31 cellular contexts compared by ENCODE assay signal in the genomic region with DNA sequence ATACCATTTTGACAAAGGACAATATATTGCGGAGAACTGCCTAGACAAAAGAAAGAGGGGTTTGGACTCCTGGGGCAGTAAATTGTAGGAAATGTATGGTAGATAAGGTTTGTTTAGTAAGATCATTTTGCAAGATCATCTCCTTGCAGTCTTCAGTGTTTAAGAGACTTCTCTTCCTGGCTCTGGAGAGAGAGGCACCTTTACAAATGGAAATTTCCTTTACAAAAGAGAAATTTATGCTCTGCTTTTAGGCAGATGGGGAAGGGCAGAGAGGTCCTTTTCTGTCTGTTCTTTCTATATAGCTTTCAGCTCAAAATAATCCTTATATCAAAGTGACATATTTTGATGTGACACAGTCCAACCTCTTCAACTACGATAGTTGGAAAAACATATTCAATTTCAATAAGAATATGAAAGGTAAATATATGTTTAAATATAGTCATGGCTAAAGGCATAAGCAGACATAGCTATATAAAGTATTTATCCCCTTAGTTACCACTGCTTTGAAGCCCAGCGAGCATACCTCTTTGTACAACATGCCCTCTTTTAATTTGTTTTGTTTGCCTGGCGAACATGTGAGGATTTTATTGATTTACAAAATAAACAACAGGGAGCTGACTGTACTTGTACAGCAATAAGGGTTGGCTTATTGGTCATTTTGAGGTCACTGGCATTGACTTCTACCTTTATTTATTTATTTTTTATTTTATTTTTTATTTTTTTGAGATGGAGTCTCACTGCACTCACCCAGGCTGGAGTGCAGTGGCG.
DNase-seq lines count a peak whose midpoint lies in the region; ATAC-seq and TF ChIP-seq lines count a peak whose summit lies in the region.
"Had no signal": no experiment of that assay in that cellular context is flagged by ENCODE, and none has a peak within 500 bp of the region (broad histone marks: within the 10 kb centered on the region; RNA-seq: fewer than 3 reads in every experiment).

No MANE protein-coding gene starts in this region.

- H3K27me3 Mint-ChIP-seq in WTC11 (ENCODE audit: low read depth) = no peaks in the 10 kb centered on the region
- no peaks in the 10 kb centered on the region for H3K27me3 Mint-ChIP-seq in activated naive CD4-positive, alpha-beta T cell treated with anti-CD3 and anti-CD28 coated beads, Interleukin-2, amount 10 ng/mL, durations not matched to agents 7 days and 5 days
- H3K27me3 Mint-ChIP-seq: activated CD4-positive, alpha-beta memory T cell treated with anti-CD3 and anti-CD28 coated beads for 36 hours; dendritic cell treated with granulocyte-macrophage colony-stimulating factor and Interleukin-4, amounts not matched to agents 40 ng/mL and 50 ng/mL, for 4 days; stimulated activated naive CD8-positive, alpha-beta T cell treated with anti-CD3 and anti-CD28 coated beads, Interleukin-15, Interleukin-2, amounts not matched to agents 100 ng/mL and 50 ng/mL, for 24 hours had no signal

- peaks cover 49% of the 10 kb centered on the region for H3K4me1 Mint-ChIP-seq in WTC11
- peaks cover 6% of the 10 kb centered on the region for H3K4me1 Mint-ChIP-seq in activated naive CD4-positive, alpha-beta T cell treated with anti-CD3 and anti-CD28 coated beads, Interleukin-2, amount 10 ng/mL, durations not matched to agents 7 days and 5 days
- H3K4me1 Mint-ChIP-seq: central memory CD8-positive, alpha-beta T cell had no signal

- H3K9me3 Mint-ChIP-seq in WTC11 = no peaks in the 10 kb centered on the region
- no peaks in the 10 kb centered on the region for H3K9me3 Mint-ChIP-seq in activated naive CD4-positive, alpha-beta T cell treated with anti-CD3 and anti-CD28 coated beads, Interleukin-2, amount 10 ng/mL, durations not matched to agents 7 days and 5 days
- H3K9me3 Mint-ChIP-seq: activated CD4-positive, alpha-beta memory T cell treated with anti-CD3 and anti-CD28 coated beads for 36 hours; central memory CD8-positive, alpha-beta T cell; dendritic cell treated with granulocyte-macrophage colony-stimulating factor and Interleukin-4, amounts not matched to agents 40 ng/mL and 50 ng/mL, for 4 days; naive thymus-derived CD8-positive, alpha-beta T cell; stimulated activated naive CD8-positive, alpha-beta T cell treated with anti-CD3 and anti-CD28 coated beads, Interleukin-15, Interleukin-2, amounts not matched to agents 100 ng/mL and 50 ng/mL, for 24 hours had no signal

- peak overlapping the region; percentile 92 for H3K27ac Mint-ChIP-seq in WTC11
- H3K27ac Mint-ChIP-seq in activated naive CD4-positive, alpha-beta T cell treated with anti-CD3 and anti-CD28 coated beads, Interleukin-2, amount 10 ng/mL, durations not matched to agents 7 days and 5 days = no peak overlapping the region
- H3K27ac Mint-ChIP-seq: activated CD4-positive, alpha-beta memory T cell treated with anti-CD3 and anti-CD28 coated beads for 36 hours; activated naive CD8-positive, alpha-beta T cell treated with anti-CD3 and anti-CD28 coated beads, Interleukin-2, amount 10 ng/mL, durations not matched to agents 7 days and 5 days; dendritic cell treated with granulocyte-macrophage colony-stimulating factor and Interleukin-4, amounts not matched to agents 40 ng/mL and 50 ng/mL, for 4 days; stimulated activated naive CD8-positive, alpha-beta T cell treated with anti-CD3 and anti-CD28 coated beads, Interleukin-15, Interleukin-2, amounts not matched to agents 100 ng/mL and 50 ng/mL, for 24 hours had no signal

- peak overlapping the region in 1 of 2 donors; percentile 9 for H3K9ac ChIP-seq in liver (ENCODE audit: low read depth in 1 of 2, low read length in 2 of 2)

- peak overlapping the region; percentile 43; the same call in 1 of the 2 replicates for H3K4me3 Mint-ChIP-seq in WTC11
- H3K4me3 Mint-ChIP-seq in activated naive CD4-positive, alpha-beta T cell treated with anti-CD3 and anti-CD28 coated beads, Interleukin-2, amount 10 ng/mL, durations not matched to agents 7 days and 5 days = no peak overlapping the region
- H3K4me3 Mint-ChIP-seq: activated CD4-positive, alpha-beta memory T cell treated with anti-CD3 and anti-CD28 coated beads for 36 hours; activated naive CD8-positive, alpha-beta T cell treated with anti-CD3 and anti-CD28 coated beads, Interleukin-2, amount 10 ng/mL, durations not matched to agents 7 days and 5 days; central memory CD8-positive, alpha-beta T cell; dendritic cell treated with granulocyte-macrophage colony-stimulating factor and Interleukin-4, amounts not matched to agents 40 ng/mL and 50 ng/mL, for 4 days; naive thymus-derived CD8-positive, alpha-beta T cell; stimulated activated naive CD8-positive, alpha-beta T cell treated with anti-CD3 and anti-CD28 coated beads, Interleukin-15, Interleukin-2, amounts not matched to agents 100 ng/mL and 50 ng/mL, for 24 hours had no signal

- 40% methylated on average over 5 of the region's 5 CpGs for WGBS in liver

- POLR2A ChIA-PET in A673 (lab: Charles Lee; ENCODE audit: low non-redundant PET) = no interaction called here
- POLR2A ChIA-PET in HEK293 (lab: Yijun Ruan, JAX) = no interaction called here
- POLR2A ChIA-PET in WTC11 (lab: Charles Lee) = no interaction called here

- peaks cover 5% of the 10 kb centered on the region for H3K36me3 ChIP-seq in A673 (ENCODE audit: insufficient read depth, low read length, poor library complexity, severe bottlenecking)
- H3K36me3 ChIP-seq in HEK293 (ENCODE audit: control insufficient read depth in 2 of 2, insufficient read depth in 1 of 2, low read length in 2 of 2) = peaks cover 0 to 5% of the 10 kb centered on the region in 2 experiments; a peak in 1 of 3 replicates
- H3K36me3 ChIP-seq in liver (ENCODE audit: control insufficient read depth in 4 of 4, insufficient read depth in 3 of 4, low read depth in 1 of 4, low read length in 3 of 4) = no peaks in the 10 kb centered on the region
- H3K36me3 ChIP-seq: esophagus squamous epithelium, SJSA1, tibial artery had no signal

- peaks cover 13% of the 10 kb centered on the region for H3K4me1 ChIP-seq in A673 (ENCODE audit: insufficient read depth, low read length, poor library complexity, severe bottlenecking)
- peaks cover 3% of the 10 kb centered on the region; the same call in 1 of the 2 replicates for H3K4me1 ChIP-seq in HEK293 (ENCODE audit: control insufficient read depth, insufficient read depth, low read length)
- peaks cover 4 to 44% (median 26%) of the 10 kb centered on the region in 4 donors for H3K4me1 ChIP-seq in liver (ENCODE audit: control insufficient read depth in 4 of 4, insufficient read depth in 4 of 4, low read length in 3 of 4)

- TF ChIP-seq CTCF in A673 (conservative IDR thresholded peaks at IDR 0.05; ENCODE audit: low read depth, low read length) = no peak
- TF ChIP-seq CTCF in HEK293 (tag by site-specific recombination; IDR thresholded peaks at IDR 0.05) = no peak
- TF ChIP-seq CTCF in WTC11 (IDR thresholded peaks at IDR 0.05) = no peak
- TF ChIP-seq CTCF in liver (IDR thresholded peaks at IDR 0.05; ENCODE audit: low read depth, low read length, missing input control) = no peak

- CTCF ChIA-PET in A673 (lab: Charles Lee) (no interaction called here), HEK293 (lab: Yijun Ruan, JAX) (interaction anchor here (0.6 kb wide), 1 partner anchor 17 kb away, joined by 3 read pairs; no protein-coding TSS in a partner anchor), WTC11 (lab: Charles Lee) (interaction anchor here (1.0 to 3.1 kb wide), 2 partner anchors 37 to 127 kb away, joined by 3 to 9 read pairs; no protein-coding TSS in a partner anchor)
- CTCF ChIA-PET in activated naive CD4-positive, alpha-beta T cell treated with anti-CD3 and anti-CD28 coated beads, Interleukin-2, amount 10 ng/mL, durations not matched to agents 7 days and 5 days (lab: Charles Lee) = interaction anchor here (1.1 kb wide), 1 partner anchor 47 kb away, joined by 3 read pairs; no protein-coding TSS in a partner anchor

- TF ChIP-seq RAD21 in liver (IDR thresholded peaks at IDR 0.05) = no peak

- intact Hi-C loops in A673 (cut with micrococcal nuclease; ENCODE audit: unreplicated experiment) = no loop called here

- peak; percentile 61 for ATAC-seq in WTC11
- no peak for ATAC-seq in GM18520 (IDR thresholded peaks at IDR 0.05; ENCODE audit: unreplicated experiment)
- ATAC-seq in GM21619 (IDR thresholded peaks at IDR 0.05; ENCODE audit: unreplicated experiment) = no peak
- ATAC-seq: left ventricle myocardium superior; naive thymus-derived CD8-positive, alpha-beta T cell had no signal

- no peaks in the 10 kb centered on the region for H3K36me3 Mint-ChIP-seq in WTC11
- no peaks in the 10 kb centered on the region for H3K36me3 Mint-ChIP-seq in activated naive CD4-positive, alpha-beta T cell treated with anti-CD3 and anti-CD28 coated beads, Interleukin-2, amount 10 ng/mL, durations not matched to agents 7 days and 5 days
- H3K36me3 Mint-ChIP-seq: activated CD4-positive, alpha-beta memory T cell treated with anti-CD3 and anti-CD28 coated beads for 36 hours; activated naive CD8-positive, alpha-beta T cell treated with anti-CD3 and anti-CD28 coated beads, Interleukin-2, amount 10 ng/mL, durations not matched to agents 7 days and 5 days; naive thymus-derived CD8-positive, alpha-beta T cell had no signal

- DNase-seq in A673 (ENCODE audit: low spot score) (no peak), WTC11 (ENCODE audit: low spot score) (no peak)
- no peak for DNase-seq in activated naive CD4-positive, alpha-beta T cell treated with anti-CD3 and anti-CD28 coated beads, Interleukin-2, amount 10 ng/mL, durations not matched to agents 7 days and 5 days
- no peak for DNase-seq in activated effector memory CD4-positive, alpha-beta T cell treated with Interleukin-2 at 50 U/mL for 16 hours
- DNase-seq: activated CD4-positive, alpha-beta memory T cell treated with anti-CD3 and anti-CD28 coated beads for 36 hours; activated CD4-positive, CD25-positive, alpha-beta regulatory T cell treated with anti-CD3 and anti-CD28 coated beads, Interleukin-2, amount 50 U/mL, for 72 hours; activated effector memory CD4-positive, alpha-beta T cell treated with anti-CD3 and anti-CD28 coated beads, Interleukin-2, amount 50 U/mL, for 16 hours; activated naive CD8-positive, alpha-beta T cell treated with anti-CD3 and anti-CD28 coated beads, Interleukin-2, amount 10 ng/mL, durations not matched to agents 7 days and 5 days; DMS79 treated with DMSO at 0.1 percent for 48 hours; esophagus squamous epithelium; foreskin melanocyte; GF-D8; left ventricle myocardium superior; midbrain; naive thymus-derived CD8-positive, alpha-beta T cell; NCI-H1694; NCI-H748 treated with DMSO at 0.1 percent for 48 hours; retina; RPMI8226; small intestine; T-helper 1 cell; tibial artery had no signal

- H3K9me3 ChIP-seq in A673 (ENCODE audit: low read depth, low read length, poor library complexity, severe bottlenecking) (no peaks in the 10 kb centered on the region), HEK293 (ENCODE audit: control insufficient read depth, insufficient read depth, low read depth, low read length) (no peaks in the 10 kb centered on the region), liver (ENCODE audit: control insufficient read depth in 4 of 4, low read length in 3 of 4) (no peaks in the 10 kb centered on the region)
- H3K9me3 ChIP-seq: esophagus squamous epithelium, SJSA1, tibial artery had no signal

- H3K4me3 ChIP-seq in A673 (ENCODE audit: low read depth, low read length, poor library complexity, severe bottlenecking) (no peak overlapping the region), HEK293 (ENCODE audit: low read depth, low read length) (no peak overlapping the region), liver (ENCODE audit: low read depth in 1 of 3, low read length in 3 of 3) (no peak overlapping the region)
- H3K4me3 ChIP-seq: esophagus squamous epithelium, SJSA1, tibial artery had no signal

- BruUV-seq in A673 (replicated peaks; lab: Mats Ljungman, UMichigan) = no TSS peak

- no peaks in the 10 kb centered on the region for H3K27me3 ChIP-seq in A673 (replicated peaks; ENCODE audit: insufficient read depth, low read depth, low read length, poor library complexity)
- no peaks in the 10 kb centered on the region for H3K27me3 ChIP-seq in liver (ENCODE audit: control insufficient read depth in 4 of 4, insufficient read depth in 4 of 4, low read length in 3 of 4)
- H3K27me3 ChIP-seq: esophagus squamous epithelium, SJSA1, tibial artery had no signal

- H3K27ac ChIP-seq in A673 (ENCODE audit: low read depth, low read length, poor library complexity, severe bottlenecking) (peak overlapping the region; percentile 52), HEK293 (ENCODE audit: extremely low read depth, low read depth, low read length) (no peak overlapping the region), liver (ENCODE audit: low read depth in 1 of 2, low read length in 2 of 2) (peak overlapping the region in 1 of 2 donors; percentile 44)
- H3K27ac ChIP-seq: esophagus squamous epithelium, HL-60, SJSA1, tibial artery had no signal
